ENCODE assay signal across 20 cellular contexts in the genomic region with DNA sequence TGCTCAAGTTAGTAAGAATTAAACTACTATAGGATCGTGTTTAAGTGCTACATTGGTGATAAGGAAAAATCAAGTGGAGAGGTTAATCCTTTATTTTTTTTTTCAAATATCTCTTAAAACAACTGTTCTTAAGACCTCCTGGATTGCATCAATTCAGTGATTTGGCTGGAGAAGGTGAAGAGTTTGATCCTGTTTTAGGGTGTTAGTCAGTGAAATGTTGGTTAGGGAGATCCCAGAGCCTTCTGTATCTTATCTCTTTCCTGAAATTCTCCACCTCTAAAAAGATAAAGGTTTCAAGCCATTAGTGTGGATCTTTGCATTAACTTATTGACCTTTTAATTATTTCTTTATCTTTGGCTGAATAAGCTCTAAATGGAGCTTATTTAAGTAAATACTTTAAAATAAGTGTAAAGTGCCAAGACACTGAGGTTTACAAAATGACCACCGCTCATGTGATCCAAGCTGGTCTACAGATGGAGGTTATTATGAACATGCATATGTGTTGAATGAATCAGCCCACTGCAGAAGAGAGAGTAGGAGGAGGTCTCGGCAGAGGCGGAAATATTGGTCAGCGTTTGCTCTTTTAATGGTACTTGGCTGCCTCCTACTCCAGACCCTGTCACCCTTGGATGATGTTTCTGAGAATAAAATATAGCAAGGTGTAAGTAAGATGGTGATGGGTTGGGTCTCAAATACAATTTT. TPM values are rescaled to one million over a fixed set of nuclear protein-coding genes. Genes with fewer than 3 reads are reported as not detected.
A peak's percentile ranks its signal among the peaks of the same experiment; 100 is the strongest.
DNase-seq lines count a peak whose midpoint lies in the region; ATAC-seq, FAIRE-seq and TF ChIP-seq lines count a peak whose summit lies in the region.
"Had no signal": no experiment of that assay in that cellular context is flagged by ENCODE, and none has a peak within 500 bp of the region (broad histone marks: within the 10 kb centered on the region; RNA-seq: fewer than 3 reads in every experiment).

No MANE protein-coding gene starts in this region.

- H3K4ac ChIP-seq in IMR-90 (ENCODE audit: low read depth, low read length) (peak overlapping the region; percentile 54; the same call in 1 of the 2 replicates), mesendoderm (ENCODE audit: low read depth, low read length) (no peak overlapping the region)

- H2AK5ac ChIP-seq in IMR-90 (ENCODE audit: low read depth, low read length) (no peak overlapping the region), mesendoderm (ENCODE audit: low read length) (no peak overlapping the region)

- no peak overlapping the region for H3K23ac ChIP-seq in IMR-90 (ENCODE audit: low read depth, low read length)
- no peak overlapping the region for H3K23ac ChIP-seq in mesendoderm (ENCODE audit: low read length)

- H3K14ac ChIP-seq in IMR-90 (replicated peaks; ENCODE audit: low read depth, low read length): no peak overlapping the region

- H3K79me2 ChIP-seq in mesendoderm (ENCODE audit: control insufficient read depth, insufficient read depth, low read length): no peaks in the 10 kb centered on the region

- H3K27ac ChIP-seq in IMR-90 (ENCODE audit: insufficient read depth, low read length): no peak overlapping the region
- peak overlapping the region; percentile 38 for H3K27ac ChIP-seq in brain microvascular endothelial cell
- H3K27ac ChIP-seq in mesendoderm (ENCODE audit: low read depth, low read length): no peak overlapping the region
- H3K27ac ChIP-seq: SK-N-MC, stomach had no signal

- H3K4me1 ChIP-seq in IMR-90 (ENCODE audit: control insufficient read depth, insufficient read depth, low read length): peaks cover 9% of the 10 kb centered on the region
- peaks cover 4% of the 10 kb centered on the region for H3K4me1 ChIP-seq in mesendoderm (ENCODE audit: control insufficient read depth, low read depth, low read length)
- H3K4me1 ChIP-seq: Caco-2 had no signal

- H2BK120ac ChIP-seq in IMR-90 (ENCODE audit: low read depth, low read length) (peak overlapping the region; percentile 65; the same call in 1 of the 2 replicates), mesendoderm (ENCODE audit: low read depth, low read length) (no peak overlapping the region)

- peak; percentile 75 for DNase-seq in AG20443 (ENCODE audit: low spot score)
- DNase-seq in IMR-90: peak; percentile 93
- peak; percentile 74 for DNase-seq in brain microvascular endothelial cell
- DNase-seq in mesendoderm: peak; percentile 77
- DNase-seq in NCI-H446 treated with DMSO at 0.1 percent for 48 hours (lab: John Stamatoyannopoulos, UW): no peak
- no peak for DNase-seq in SHP77 treated with DMSO at 0.1 percent for 48 hours (lab: John Stamatoyannopoulos, UW)
- DNase-seq in H54 (ENCODE audit: insufficient read length, low spot score): no peak
- DNase-seq in activated gamma-delta T cell treated with Interleukin-2 at 50 U/mL for 16 hours: no peak
- DNase-seq: activated T-cell treated with anti-CD3 and anti-CD28 coated beads, Interleukin-2, amount 50 U/mL, for 1 hour; AML-193; Caco-2; endodermal cell; NCI-H2081 treated with DMSO at 0.1 percent for 48 hours; NCI-H69; OCI-M1; stomach had no signal

- dilution Hi-C loops in IMR-90 (cut with HindIII; ENCODE audit: low sequenced_read_pairs, unreplicated experiment): no loop called here

- FAIRE-seq in H54 (lab: Jason Lieb, UNC): no peak
- FAIRE-seq: TTC549 had no signal

- H2BK5ac ChIP-seq in IMR-90 (ENCODE audit: low read depth, low read length, poor library complexity, severe bottlenecking) (no peak overlapping the region), mesendoderm (ENCODE audit: low read length) (no peak overlapping the region)

- H3K4me2 ChIP-seq in IMR-90 (ENCODE audit: low read depth, low read length): no peak overlapping the region
- H3K4me2 ChIP-seq in mesendoderm (ENCODE audit: low read length): no peak overlapping the region

- H4K8ac ChIP-seq in IMR-90 (ENCODE audit: low read depth in 2 of 2, low read length in 2 of 2) (peak overlapping the region in 1 of 2 experiments; percentile 13; a peak in 1 of 4 replicates), mesendoderm (ENCODE audit: low read depth, low read length) (no peak overlapping the region)

- no peak overlapping the region for H4K5ac ChIP-seq in IMR-90 (ENCODE audit: low read depth, low read length)
- no peak overlapping the region for H4K5ac ChIP-seq in mesendoderm (ENCODE audit: low read length)

- H3K56ac ChIP-seq in IMR-90 (ENCODE audit: extremely low read depth, insufficient read depth, low read length): no peak overlapping the region
- H3K56ac ChIP-seq in mesendoderm (ENCODE audit: low read length): no peak overlapping the region

- peak; percentile 74 for ATAC-seq in IMR-90 (ENCODE audit: low read depth)

- H2BK15ac ChIP-seq in IMR-90 (ENCODE audit: low read depth, low read length): peak overlapping the region; percentile 97; the same call in 1 of the 3 replicates
- H2BK15ac ChIP-seq in mesendoderm (replicated peaks; ENCODE audit: low read depth): no peak overlapping the region

- in situ Hi-C loops in IMR-90 (cut with MboI; ENCODE audit: low sequenced_read_pairs) (no loop called here), brain microvascular endothelial cell (cut with HindIII; ENCODE audit: low pct_ligation_motif_present, low sequenced_read_pairs) (no loop called here)

- no peaks in the 10 kb centered on the region for H3K79me1 ChIP-seq in IMR-90 (ENCODE audit: low read depth in 1 of 2, low read length in 2 of 2)
- H3K79me1 ChIP-seq in mesendoderm (ENCODE audit: low read length): no peaks in the 10 kb centered on the region

- no TSS peak for BruUV-seq in IMR-90 (replicated peaks; lab: Mats Ljungman, UMichigan)

- H2AK9ac ChIP-seq in IMR-90 (replicated peaks; ENCODE audit: low read depth, low read length, poor library complexity): no peak overlapping the region

- H3K36me3 ChIP-seq in IMR-90 (ENCODE audit: control insufficient read depth, insufficient read depth, low read length) (no peaks in the 10 kb centered on the region), brain microvascular endothelial cell (replicated peaks) (no peaks in the 10 kb centered on the region), mesendoderm (ENCODE audit: control insufficient read depth, insufficient read depth, low read length) (no peaks in the 10 kb centered on the region)
- H3K36me3 ChIP-seq: stomach had no signal

- H4K20me1 ChIP-seq in IMR-90 (ENCODE audit: insufficient read depth, low read length): no peaks in the 10 kb centered on the region

- no peak overlapping the region for H2AFZ ChIP-seq in IMR-90 (replicated peaks; ENCODE audit: low read length, poor library complexity)

- POLR2A ChIA-PET in IMR-90 (lab: Charles Lee; ENCODE audit: unreplicated experiment): no interaction called here

- intact Hi-C loops in IMR-90 (cut with micrococcal nuclease): no loop called here

- H3K18ac ChIP-seq in IMR-90 (ENCODE audit: low read depth, low read length) (peak overlapping the region; percentile 80), mesendoderm (ENCODE audit: low read length) (no peak overlapping the region)

- peaks cover 4% of the 10 kb centered on the region for H3K9me1 ChIP-seq in IMR-90 (ENCODE audit: insufficient read depth, low read length)

- no peak overlapping the region for H3K4me3 ChIP-seq in IMR-90 (ENCODE audit: insufficient read depth, low read depth, low read length)
- H3K4me3 ChIP-seq in brain microvascular endothelial cell (ENCODE audit: low read depth, low read length): no peak overlapping the region
- no peak overlapping the region for H3K4me3 ChIP-seq in mesendoderm (ENCODE audit: low read length)
- H3K4me3 ChIP-seq: SK-N-MC, stomach had no signal

- no peaks in the 10 kb centered on the region for H3K9me3 ChIP-seq in IMR-90 (ENCODE audit: control insufficient read depth, insufficient read depth, low read length)
- H3K9me3 ChIP-seq: Caco-2, stomach had no signal

- peak overlapping the region; percentile 53; the same call in 1 of the 2 replicates for H2BK20ac ChIP-seq in IMR-90 (ENCODE audit: low read depth, low read length)

- H3K27me3 ChIP-seq in IMR-90 (ENCODE audit: control insufficient read depth, insufficient read depth, low read length) (peaks cover 9% of the 10 kb centered on the region), brain microvascular endothelial cell (replicated peaks) (no peaks in the 10 kb centered on the region), mesendoderm (ENCODE audit: insufficient read depth, low read length, poor library complexity) (no peaks in the 10 kb centered on the region)
- H3K27me3 ChIP-seq: stomach had no signal

- no peak overlapping the region for H4K91ac ChIP-seq in IMR-90 (ENCODE audit: insufficient read depth, low read depth, low read length)

- CTCF ChIA-PET in IMR-90 (lab: Yijun Ruan, JAX): interaction anchor here (0.6 to 1.3 kb wide), 3 partner anchors 17 to 45 kb away, joined by 3 read pairs; no protein-coding TSS in a partner anchor

- peak; percentile 16; the same call in 1 of the 2 replicates for TF ChIP-seq RAD21 in IMR-90 (IDR thresholded peaks at IDR 0.05; ENCODE audit: low read length)

- WGBS in IMR-90 (ENCODE audit: extremely low coverage in 2 of 2, insufficient read length in 1 of 2), 2 experiments: no CpG with 5 or more reads among the region's 5 CpGs
- WGBS in mesendoderm (ENCODE audit: extremely low coverage, insufficient coverage, low lambda C conversion rate): no CpG with 5 or more reads among the region's 5 CpGs

- no peak for TF ChIP-seq CTCF in IMR-90 (conservative IDR thresholded peaks at IDR 0.05; ENCODE audit: low read depth, low read length)
- no peak for TF ChIP-seq CTCF in brain microvascular endothelial cell (IDR thresholded peaks at IDR 0.05; ENCODE audit: low read depth, low read length, missing control alignments)

- TF ChIP-seq POLR2A in IMR-90 (IDR thresholded peaks at IDR 0.05; ENCODE audit: low read depth, low read length) (no peak), H54 (IDR thresholded peaks at IDR 0.05; ENCODE audit: low read depth, low read length) (no peak)

- no peak overlapping the region for H3K9ac ChIP-seq in IMR-90 (ENCODE audit: low read depth, low read length)
- H3K9ac ChIP-seq in mesendoderm (ENCODE audit: low read length): no peak overlapping the region

TF ChIP-seq in IMR-90, 13 proteins besides CTCF, POLR2A, EP300 and RAD21 (continues in another document):
- no peak for TF ChIP-seq CHD1 (IDR thresholded peaks at IDR 0.05; ENCODE audit: low read depth, low read length)
- peak; percentile 82 for TF ChIP-seq USF2 (IDR thresholded peaks at IDR 0.05; ENCODE audit: low read depth, low read length)
- no peak for TF ChIP-seq SMC3 (IDR thresholded peaks at IDR 0.05; ENCODE audit: low read depth, low read length)

RNA-seq across cellular contexts. Expression of gene BMPER, which starts 51.8 kb away (rescaled TPM):
- 7.5 and 7.9 TPM in 2 replicates for total RNA-seq in IMR-90 (2012; rRNA removed)
- 4.6 and 6.2 TPM in 2 replicates for polyA plus RNA-seq in IMR-90 (2012; rRNA removed)
- polyA plus RNA-seq in IMR-90 (2012; cell fraction: cytosol; rRNA removed): 4.7 and 5.8 TPM in 2 replicates
- 6.5 and 7.8 TPM in 2 replicates for polyA plus RNA-seq in IMR-90 (2012; cell fraction: nucleus; rRNA removed; ENCODE audit: low replicate concordance)
- polyA plus RNA-seq in mesendoderm (2013, experiment 1 of 2): 0.52 TPM
- 0.64 TPM for polyA plus RNA-seq in mesendoderm (2013, experiment 2 of 2)
- total RNA-seq: Caco-2, neural crest cell had no signal
- polyA plus RNA-seq: IgD-negative memory B cell had no signal

Comparison
In these comparisons a context has a peak if more than half of its experiments do, and no peak if none do; other contexts are left out.
1. DNase-seq: peak in AG20443 (single experiment), IMR-90 (single experiment), brain microvascular endothelial cell (single experiment) and mesendoderm (single experiment); none in NCI-H446 treated with DMSO at 0.1 percent for 48 hours (single experiment), SHP77 treated with DMSO at 0.1 percent for 48 hours (single experiment), H54 (single experiment) and activated gamma-delta T cell treated with Interleukin-2 at 50 U/mL for 16 hours (single experiment).